Comparison of ENCODE assay signal across 1 cellular context in genomic region chr11:64855596-64856304, GRCh38.
TF ChIP-seq lines count a peak whose summit lies in the region.

No MANE protein-coding gene starts in this region.

TF ChIP-seq in WTC11, 78 proteins besides CTCF, POLR2A, EP300 and RAD21 (continued from another document):
- TF ChIP-seq ATF2 (CRISPR knock-in tag; IDR thresholded peaks at IDR 0.05; ENCODE audit: borderline replicate concordance, low read depth) (no peak), KAT7 (CRISPR knock-in tag; IDR thresholded peaks at IDR 0.05; ENCODE audit: borderline replicate concordance) (no peak), ATF3 (CRISPR knock-in tag; conservative IDR thresholded peaks at IDR 0.05) (no peak), ATF1 (CRISPR knock-in tag; IDR thresholded peaks at IDR 0.05) (no peak), ZNF138 (CRISPR knock-in tag; conservative IDR thresholded peaks at IDR 0.05) (no peak), MLX (CRISPR knock-in tag; IDR thresholded peaks at IDR 0.05) (no peak), CREM (CRISPR knock-in tag; IDR thresholded peaks at IDR 0.05) (no peak), GRHL2 (CRISPR knock-in tag; IDR thresholded peaks at IDR 0.05; ENCODE audit: insufficient replicate concordance, severe bottlenecking) (no peak), ESRRA (CRISPR knock-in tag; IDR thresholded peaks at IDR 0.05; ENCODE audit: borderline replicate concordance) (no peak), MYBL2 (CRISPR knock-in tag; IDR thresholded peaks at IDR 0.05) (no peak), RELA (CRISPR knock-in tag; IDR thresholded peaks at IDR 0.05; ENCODE audit: borderline replicate concordance) (no peak)
